In the genomic region with DNA sequence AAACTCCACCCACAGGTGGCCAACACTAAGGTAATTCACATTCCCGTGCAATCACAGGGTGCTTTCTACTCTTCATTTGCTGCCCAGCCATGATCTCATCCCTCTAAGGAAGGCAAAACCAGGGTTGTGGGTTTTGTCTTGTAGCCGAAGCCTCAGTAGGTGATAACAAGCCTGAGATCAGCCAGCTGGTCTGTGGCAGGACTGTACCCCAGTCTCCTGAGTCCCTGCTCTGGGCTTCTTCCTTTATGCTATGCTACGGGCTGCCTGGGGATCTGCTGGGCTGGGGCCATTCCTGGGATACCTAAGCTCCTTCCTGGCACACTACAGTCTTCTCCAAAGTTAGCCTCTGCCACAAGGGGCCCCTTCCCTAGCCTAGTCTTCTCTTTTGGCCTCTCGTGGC, we compare ENCODE assay signal across 21 cellular contexts. TPM values are rescaled to one million over a fixed set of nuclear protein-coding genes. Genes with fewer than 3 reads are reported as not detected.
DNase-seq lines count a peak whose midpoint lies in the region; ATAC-seq and TF ChIP-seq lines count a peak whose summit lies in the region.
"Had no signal": no experiment of that assay in that cellular context is flagged by ENCODE, and none has a peak within 500 bp of the region (broad histone marks: within the 10 kb centered on the region; RNA-seq: fewer than 3 reads in every experiment).

No MANE protein-coding gene starts in this region.

- no peak for TF ChIP-seq CTCF in H9 (conservative IDR thresholded peaks at IDR 0.05)
- TF ChIP-seq CTCF in colonic mucosa (IDR thresholded peaks at IDR 0.05): no peak

- no peak overlapping the region for H2BK15ac ChIP-seq in H9 (ENCODE audit: low read depth, low read length)
- H2BK15ac ChIP-seq in neuronal stem cell (ENCODE audit: low read length): no peak overlapping the region

- H3K9ac ChIP-seq in BLaER1 (peak overlapping the region; percentile 65), H9 (ENCODE audit: extremely low read depth, insufficient read length, low read length) (no peak overlapping the region), neuronal stem cell (ENCODE audit: low read depth, low read length, poor library complexity) (peak overlapping the region; percentile 26), colonic mucosa (ENCODE audit: low read depth in 2 of 2, low read length in 2 of 2) (no peak overlapping the region)

- H3K4me1 Mint-ChIP-seq in H9: peaks cover 24 to 30% of the 10 kb centered on the region in 2 experiments

- no peaks in the 10 kb centered on the region for H3K9me3 Mint-ChIP-seq in H9
- H3K9me3 Mint-ChIP-seq: memory B cell; stimulated activated naive B cell treated with anti-CD40 and anti-IgM and Interleukin-4, amounts not matched to agents 10 μg/mL and 1 μg/mL and 100 μg/mL, for 72 hours had no signal

- H3K36me3 ChIP-seq in BLaER1: peaks cover 3% of the 10 kb centered on the region; the same call in 1 of the 2 replicates
- no peaks in the 10 kb centered on the region for H3K36me3 ChIP-seq in neuronal stem cell (replicated peaks in 1 of 2; ENCODE audit: control insufficient read depth in 2 of 2, insufficient read depth in 2 of 2, low read length in 2 of 2)
- no peaks in the 10 kb centered on the region for H3K36me3 ChIP-seq in colonic mucosa
- H3K36me3 ChIP-seq: adrenal gland, tibial artery had no signal

- H3K79me2 ChIP-seq in H9 (ENCODE audit: insufficient read depth, low read length): no peaks in the 10 kb centered on the region
- H3K79me2 ChIP-seq: hepatocyte had no signal

- H3K4ac ChIP-seq in H9 (ENCODE audit: low read depth, low read length) (no peak overlapping the region), neuronal stem cell (ENCODE audit: low read length) (no peak overlapping the region)

- H2BK12ac ChIP-seq in H9 (ENCODE audit: insufficient read length, low read depth, low read length): no peak overlapping the region
- no peak overlapping the region for H2BK12ac ChIP-seq in neuronal stem cell (ENCODE audit: low read length)

- intact Hi-C loops in colonic mucosa (cut with DNase I): loop anchor here (5.0 kb wide), 1 partner anchor 231 kb away; no protein-coding TSS in a partner anchor

- H3K27ac ChIP-seq in BLaER1 (peak overlapping the region; percentile 87), H9 (ENCODE audit: insufficient read length, low read depth, low read length) (no peak overlapping the region), cingulate gyrus (ENCODE audit: low read depth, low read length) (peak overlapping the region; percentile 26), neuronal stem cell (replicated peaks; ENCODE audit: low read length) (no peak overlapping the region), colonic mucosa (no peak overlapping the region)
- H3K27ac ChIP-seq: adrenal gland, hepatocyte, tibial artery had no signal

- no peak for ATAC-seq in HG02678 (IDR thresholded peaks at IDR 0.05; ENCODE audit: unreplicated experiment)
- ATAC-seq in HG03135 (IDR thresholded peaks at IDR 0.05; ENCODE audit: unreplicated experiment): no peak
- ATAC-seq: stimulated activated naive B cell treated with anti-CD40 and anti-IgM and Interleukin-4, amounts not matched to agents 10 μg/mL and 1 μg/mL and 100 μg/mL, for 72 hours had no signal

- H2AFZ ChIP-seq in H9 (ENCODE audit: low read length) (no peak overlapping the region), neuronal stem cell (ENCODE audit: low read length) (no peak overlapping the region)
- H2AFZ ChIP-seq: hepatocyte had no signal

- H3K27me3 Mint-ChIP-seq in H9 (ENCODE audit: low read depth): peaks cover 3% of the 10 kb centered on the region

- H3K23me2 ChIP-seq in H9 (ENCODE audit: insufficient read length, low read depth, low read length, poor library complexity, severe bottlenecking): no peaks in the 10 kb centered on the region

- H3K27me3 ChIP-seq in BLaER1 (no peaks in the 10 kb centered on the region), H9 (ENCODE audit: insufficient read depth, low read length) (no peaks in the 10 kb centered on the region), neuronal stem cell (ENCODE audit: control insufficient read depth in 3 of 3, insufficient read depth in 3 of 3, low read depth in 1 of 3, low read length in 3 of 3) (peaks cover 0 to 64% (median 0%) of the 10 kb centered on the region in 3 experiments), colonic mucosa (no peaks in the 10 kb centered on the region)
- H3K27me3 ChIP-seq: hepatocyte, tibial artery had no signal

- H3K4me1 ChIP-seq in BLaER1: peaks cover 100% of the 10 kb centered on the region
- H3K4me1 ChIP-seq in H9 (ENCODE audit: insufficient read depth, low read length): peaks cover 7% of the 10 kb centered on the region; the same call in 1 of the 2 replicates
- H3K4me1 ChIP-seq in neuronal stem cell (ENCODE audit: control insufficient read depth in 2 of 2, insufficient read depth in 1 of 2, low read depth in 1 of 2, low read length in 2 of 2): no peaks in the 10 kb centered on the region
- no peaks in the 10 kb centered on the region for H3K4me1 ChIP-seq in colonic mucosa
- H3K4me1 ChIP-seq: adrenal gland had no signal

- H3K79me1 ChIP-seq in H9 (ENCODE audit: insufficient read depth, low read depth, low read length, poor library complexity, severe bottlenecking): no peaks in the 10 kb centered on the region
- H3K79me1 ChIP-seq in neuronal stem cell (ENCODE audit: low read depth, low read length): no peaks in the 10 kb centered on the region

- no peak overlapping the region for H3T11ph ChIP-seq in H9 (ENCODE audit: low read length)

- H3K23ac ChIP-seq in H9 (ENCODE audit: insufficient read length, low read depth, low read length) (no peak overlapping the region), neuronal stem cell (ENCODE audit: low read depth, low read length, poor library complexity) (no peak overlapping the region)

- H3K27ac Mint-ChIP-seq in H9: peak overlapping the region in 1 of 3 experiments; percentile 88; a peak in 2 of 7 replicates
- H3K27ac Mint-ChIP-seq: memory B cell; stimulated activated naive B cell treated with anti-CD40 and anti-IgM and Interleukin-4, amounts not matched to agents 10 μg/mL and 1 μg/mL and 100 μg/mL, for 72 hours had no signal

- H3K18ac ChIP-seq in H9 (ENCODE audit: insufficient read length, low read depth, low read length) (no peak overlapping the region), neuronal stem cell (ENCODE audit: low read length) (peak overlapping the region; percentile 54)

- H4K5ac ChIP-seq in H9 (ENCODE audit: insufficient read length, low read depth, low read length): no peak overlapping the region

- H2AK5ac ChIP-seq in H9 (ENCODE audit: insufficient read length, low read length) (no peak overlapping the region), neuronal stem cell (ENCODE audit: low read depth, low read length) (peak overlapping the region; percentile 13)

- H3K14ac ChIP-seq in H9 (ENCODE audit: insufficient read depth, low read length) (0 out of 2 replicates have a peak overlapping the region, but pooled peaks have one; percentile 32), neuronal stem cell (ENCODE audit: low read length) (no peak overlapping the region)

- H4K20me1 ChIP-seq in BLaER1: no peaks in the 10 kb centered on the region
- peaks cover 1% of the 10 kb centered on the region for H4K20me1 ChIP-seq in H9 (ENCODE audit: control insufficient read depth, insufficient read depth, insufficient read length)

- DNase-seq in H9 (peak; percentile 38), neuronal stem cell (ENCODE audit: low spot score) (no peak), colonic mucosa (no peak)
- no peak for DNase-seq in central memory CD4-positive, alpha-beta T cell
- DNase-seq: Kasumi-1; NCI-H1092 treated with DMSO at 0.1 percent for 48 hours; NCI-H2081 treated with DMSO at 0.1 percent for 48 hours; SHP77; stimulated activated naive B cell treated with anti-CD40 and anti-IgM and Interleukin-4, amounts not matched to agents 10 μg/mL and 1 μg/mL and 100 μg/mL, for 72 hours; T-helper 1 cell; tibial artery had no signal

- H2BK5ac ChIP-seq in H9 (ENCODE audit: insufficient read length, low read length): no peak overlapping the region
- H2BK5ac ChIP-seq in neuronal stem cell (ENCODE audit: low read length): no peak overlapping the region

- H3K4me3 ChIP-seq in BLaER1 (0 out of 2 replicates have a peak overlapping the region, but pooled peaks have one; percentile 21), neuronal stem cell (ENCODE audit: low read length in 2 of 2) (no peak overlapping the region), colonic mucosa (no peak overlapping the region)
- H3K4me3 ChIP-seq: adrenal gland, hepatocyte, tibial artery had no signal

- H3K9me3 ChIP-seq in BLaER1 (no peaks in the 10 kb centered on the region), H9 (ENCODE audit: control insufficient read depth, low read depth, low read length) (no peaks in the 10 kb centered on the region), neuronal stem cell (replicated peaks in 1 of 2; ENCODE audit: control insufficient read depth in 2 of 2, insufficient read depth in 1 of 2, low read depth in 1 of 2, low read length in 2 of 2) (no peaks in the 10 kb centered on the region), colonic mucosa (no peaks in the 10 kb centered on the region)
- H3K9me3 ChIP-seq: adrenal gland, tibial artery had no signal

- no peak overlapping the region for H2BK20ac ChIP-seq in H9 (ENCODE audit: low read depth, low read length, poor library complexity, severe bottlenecking)

- WGBS in H9 (ENCODE audit: extremely low coverage, insufficient read length, low lambda C conversion rate): no CpG with 5 or more reads among the region's 4 CpGs
- WGBS in neuronal stem cell (ENCODE audit: extremely low coverage in 2 of 2, insufficient read length in 2 of 2, insufficient replicate concordance in 1 of 2), 2 donors: no CpG with 5 or more reads among the region's 4 CpGs

- no peak overlapping the region for H3K56ac ChIP-seq in H9 (ENCODE audit: insufficient read length, low read depth, low read length)

- no peak overlapping the region for H2BK120ac ChIP-seq in H9 (ENCODE audit: low read depth, low read length, poor library complexity, severe bottlenecking)
- H2BK120ac ChIP-seq in neuronal stem cell (ENCODE audit: low read depth, low read length): no peak overlapping the region

- H4K91ac ChIP-seq in H9 (ENCODE audit: insufficient read length, low read depth, low read length) (no peak overlapping the region), neuronal stem cell (ENCODE audit: low read depth, low read length, poor library complexity) (no peak overlapping the region)

- no peak overlapping the region for H3K4me3 Mint-ChIP-seq in H9
- H3K4me3 Mint-ChIP-seq: memory B cell; stimulated activated naive B cell treated with anti-CD40 and anti-IgM and Interleukin-4, amounts not matched to agents 10 μg/mL and 1 μg/mL and 100 μg/mL, for 72 hours had no signal

- H4K8ac ChIP-seq in H9 (replicated peaks; ENCODE audit: insufficient read length, low read depth, low read length): no peak overlapping the region
- H4K8ac ChIP-seq in neuronal stem cell (ENCODE audit: low read depth, low read length): no peak overlapping the region

- H3K4me2 ChIP-seq in BLaER1 (peak overlapping the region; percentile 89), H9 (ENCODE audit: insufficient read depth, insufficient read length, low read length) (no peak overlapping the region), neuronal stem cell (ENCODE audit: insufficient read depth, low read length, poor library complexity, severe bottlenecking) (no peak overlapping the region)
- H3K4me2 ChIP-seq: hepatocyte had no signal

- H3K36me3 Mint-ChIP-seq in H9 (ENCODE audit: insufficient read depth in 1 of 3, low read depth in 3 of 3): peaks cover 1 to 11% (median 2%) of the 10 kb centered on the region in 3 experiments; a peak in 4 of 7 replicates
- H3K36me3 Mint-ChIP-seq: memory B cell; stimulated activated naive B cell treated with anti-CD40 and anti-IgM and Interleukin-4, amounts not matched to agents 10 μg/mL and 1 μg/mL and 100 μg/mL, for 72 hours had no signal

RNA-seq across cellular contexts. Expression of a gene that starts 9.8 kb away (rescaled TPM):
- total RNA-seq in H9 (2021): 2.8 and 3.9 TPM in 2 replicates
- polyA plus RNA-seq in neuronal stem cell (2013, experiment 1 of 2): 2.6 TPM
- polyA plus RNA-seq in neuronal stem cell (2013, experiment 2 of 2): 2.8 TPM
- total RNA-seq in colonic mucosa: 1 to 10 TPM; 1.6 to 7.3 TPM

RNA-seq across cellular contexts. Expression of a gene that starts 29.0 kb away (rescaled TPM):
- 93.4 and 96.0 TPM in 2 replicates for total RNA-seq in H9 (2021)
- polyA plus RNA-seq in neuronal stem cell (2013, experiment 1 of 2): 63.8 TPM
- 62.6 TPM for polyA plus RNA-seq in neuronal stem cell (2013, experiment 2 of 2)
- total RNA-seq in colonic mucosa: 100 to 1,000 TPM; 117 to 134 TPM

RNA-seq across cellular contexts. Expression of a gene that starts 49.7 kb away (rescaled TPM):
- total RNA-seq in H9 (2021) (not detected in 2 replicates), colonic mucosa (not detected)
- polyA plus RNA-seq in neuronal stem cell (2013, experiment 1 of 2): 0.04 TPM
- 0.06 TPM for polyA plus RNA-seq in neuronal stem cell (2013, experiment 2 of 2)
- total RNA-seq: adrenal gland, fibroblast of lung, hepatocyte had no signal
- polyA plus RNA-seq: adrenal gland, fibroblast of lung, hepatocyte, keratinocyte, neural cell had no signal

Comparison
In these comparisons a context has a peak if more than half of its experiments do, and no peak if none do; other contexts are left out.
1. H3K27ac ChIP-seq: peak in BLaER1 (single experiment) and cingulate gyrus (single experiment); none in H9 (single experiment), neuronal stem cell (single experiment) and colonic mucosa (single experiment).
2. H3K9ac ChIP-seq: peak in BLaER1 (single experiment) and neuronal stem cell (single experiment); none in H9 (single experiment) and colonic mucosa (0 of 2).